In genomic region chr14:103002578-103003350, GRCh38 we compare ENCODE assay signal across 21 cellular contexts. TPM values are rescaled to one million over a fixed set of nuclear protein-coding genes. Genes with fewer than 3 reads are reported as not detected.
DNase-seq lines count a peak whose midpoint lies in the region; ATAC-seq, FAIRE-seq and TF ChIP-seq lines count a peak whose summit lies in the region.
"Had no signal": no experiment of that assay in that cellular context is flagged by ENCODE, and none has a peak within 500 bp of the region (broad histone marks: within the 10 kb centered on the region; RNA-seq: fewer than 3 reads in every experiment).

No MANE protein-coding gene starts in this region.

- 0 out of 2 replicates have a peak, but pooled peaks have one; percentile 4 for TF ChIP-seq RAD21 in GM12878 (IDR thresholded peaks at IDR 0.05; ENCODE audit: insufficient read depth, low read depth, low read length)

- SMC1A ChIA-PET in GM12878 (lab: Charles Lee; ENCODE audit: uncharacterized antibody, unreplicated experiment) = interaction anchor here (1.2 to 1.3 kb wide), 2 partner anchors 35 to 308 kb away, joined by 3 read pairs; no protein-coding TSS in a partner anchor

- no peak overlapping the region for H3K9ac ChIP-seq in GM12878 (ENCODE audit: control insufficient read depth, insufficient read depth, low read length)

- H3K27me3 ChIP-seq in MG63 (no peaks in the 10 kb centered on the region), GM12878 (replicated peaks in 1 of 2; ENCODE audit: control insufficient read depth in 2 of 2, insufficient read depth in 2 of 2, low read length in 1 of 2) (no peaks in the 10 kb centered on the region)
- H3K27me3 ChIP-seq: heart left ventricle, Peyer's patch, uterus had no signal

- FAIRE-seq in GM12878 (lab: Jason Lieb, UNC) = no peak

- H3K4me3 ChIP-seq in GM12875 (ENCODE audit: low read depth, low read length) (no peak overlapping the region), MG63 (no peak overlapping the region), GM12878 (no peak overlapping the region)
- H3K4me3 ChIP-seq: heart left ventricle, Peyer's patch, SK-N-MC, uterus had no signal

- no peaks in the 10 kb centered on the region for H3K9me3 ChIP-seq in MG63
- H3K9me3 ChIP-seq in GM12878 (replicated peaks; ENCODE audit: control insufficient read depth, insufficient read depth, low read length) = no peaks in the 10 kb centered on the region
- H3K9me3 ChIP-seq: heart left ventricle, Peyer's patch, uterus had no signal

- H3K36me3 ChIP-seq in MG63 = peaks cover 12% of the 10 kb centered on the region
- peaks cover 3 to 19% of the 10 kb centered on the region in 2 experiments; a peak in 3 of 4 replicates for H3K36me3 ChIP-seq in GM12878 (ENCODE audit: control insufficient read depth in 2 of 2, insufficient read depth in 2 of 2, low read length in 1 of 2)
- H3K36me3 ChIP-seq: uterus had no signal

- DNase-seq in MG63 = peak; percentile 7
- no peak for DNase-seq in GM12878 (ENCODE audit: low read depth, low spot score)
- DNase-seq in posterior vena cava (ENCODE audit: low spot score) = peak; percentile 73
- DNase-seq in ACHN = no peak
- DNase-seq: activated CD4-positive, alpha-beta T cell treated with anti-CD3 and anti-CD28 coated beads, Interleukin-2, amount 10 ng/mL, durations not matched to agents 24 days and 14 days; activated CD8-positive, alpha-beta memory T cell treated with anti-CD3 and anti-CD28 coated beads, Interleukin-2, amount 50 U/mL, for 48 hours; activated gamma-delta T cell treated with Interleukin-2 at 50 U/mL for 16 hours; central memory CD4-positive, alpha-beta T cell; effector CD4-positive, alpha-beta T cell; mesendoderm; naive thymus-derived CD8-positive, alpha-beta T cell; NCI-H1436 treated with DMSO at 0.1 percent for 48 hours; NCI-H774; uterus had no signal

- no peak overlapping the region for H3K27ac ChIP-seq in GM12878 (ENCODE audit: control insufficient read depth, insufficient read depth)
- H3K27ac ChIP-seq: heart left ventricle, Peyer's patch, SK-N-MC, uterus had no signal

- TF ChIP-seq POLR2A in GM12878 (IDR thresholded peaks at IDR 0.05; ENCODE audit: low read depth, low read length) = no peak

- ATAC-seq in GM12878 (no peak), HG03045 (IDR thresholded peaks at IDR 0.05; ENCODE audit: unreplicated experiment) (no peak), HG02973 (IDR thresholded peaks at IDR 0.05; ENCODE audit: unreplicated experiment) (no peak), HG02970 (IDR thresholded peaks at IDR 0.05; ENCODE audit: low FRiP score, unreplicated experiment) (no peak)
- ATAC-seq: heart left ventricle; naive thymus-derived CD8-positive, alpha-beta T cell had no signal

- H2AFZ ChIP-seq in GM12878 (ENCODE audit: control insufficient read depth, low read depth, low read length) = no peak overlapping the region

- CTCF ChIA-PET in GM12878 (lab: Yijun Ruan, JAX) = interaction anchor here (2.5 kb wide), 1 partner anchor 308 kb away, joined by 13 read pairs; no protein-coding TSS in a partner anchor

- no peak overlapping the region for H3K4me2 ChIP-seq in GM12878 (ENCODE audit: control insufficient read depth, insufficient read depth)

- TF ChIP-seq CTCF in GM12875 (IDR thresholded peaks at IDR 0.05; ENCODE audit: borderline replicate concordance, insufficient read depth, low read depth, low read length) (0 out of 2 replicates have a peak, but pooled peaks have one; percentile 9), GM12878 (IDR thresholded peaks at IDR 0.05 in 2 of 3, conservative IDR thresholded peaks at IDR 0.05 in 1 of 3; ENCODE audit: control insufficient read depth in 2 of 3, extremely low read depth in 1 of 3, insufficient read depth in 1 of 3, low read depth in 3 of 3, low read length in 3 of 3) (peak in 1 of 3 experiments; percentile 4; a peak in 1 of 6 replicates)

- H3K4me1 ChIP-seq in GM12878 (ENCODE audit: control insufficient read depth, insufficient read depth, low read length) = peaks cover 10% of the 10 kb centered on the region
- H3K4me1 ChIP-seq: uterus had no signal

- no peaks in the 10 kb centered on the region for H4K20me1 ChIP-seq in GM12878 (ENCODE audit: control insufficient read depth, insufficient read depth)

- in situ Hi-C loops in GM12878 (cut with MboI) = no loop called here
- in situ Hi-C loops in ACHN (cut with HindIII; ENCODE audit: low pct_ligation_motif_present, low pct_unique_long_range_greater_than_20kb, low sequenced_read_pairs) = no loop called here

- no peak for TF ChIP-seq EP300 in GM12878 (IDR thresholded peaks at IDR 0.05; ENCODE audit: borderline replicate concordance in 1 of 2, control insufficient read depth in 1 of 2, low read depth in 2 of 2, low read length in 2 of 2)

- POLR2A ChIA-PET in GM12878 (lab: Charles Lee) = interaction anchor here (0.5 kb wide), 1 partner anchor 11 kb away, joined by 3 read pairs; no protein-coding TSS in a partner anchor

- no peaks in the 10 kb centered on the region for H3K79me2 ChIP-seq in GM12878 (ENCODE audit: control insufficient read depth, insufficient read depth, low read length)

- intact Hi-C loops in GM12878 (cut with micrococcal nuclease; ENCODE audit: unreplicated experiment) (no loop called here), posterior vena cava (cut with DNase I) (no loop called here)

- 69% methylated on average over 22 of the region's 22 CpGs for WGBS in GM12878 (ENCODE audit: insufficient coverage, insufficient replicate concordance, low lambda C conversion rate, missing lambda C conversion rate)

- RAD21 ChIA-PET in GM12878 (lab: Charles Lee; ENCODE audit: unreplicated experiment) = no interaction called here

- BruUV-seq in GM12878 (replicated peaks; lab: Mats Ljungman, UMichigan) = no TSS peak

TF ChIP-seq in GM12878, 131 proteins besides CTCF, POLR2A, EP300 and RAD21:
- TF ChIP-seq IKZF2 (IDR thresholded peaks at IDR 0.05) (no peak), NFXL1 (IDR thresholded peaks at IDR 0.05; ENCODE audit: borderline replicate concordance) (no peak), ZNF274 (IDR thresholded peaks at IDR 0.05; ENCODE audit: insufficient read depth, insufficient read length) (no peak)

RNA-seq across cellular contexts. Expression of gene CDC42BPB, which starts 54.6 kb away (rescaled TPM):
- 8.3 and 11.7 TPM in 2 replicates for total RNA-seq in MG63 (2014; rRNA removed; shearing (Covaris generic); ENCODE audit: low replicate concordance)
- 103 and 127 TPM in 2 replicates for total RNA-seq in GM12878 (2013; cell fraction: nucleolus; rRNA removed)
- total RNA-seq in GM12878 (2014; rRNA removed) (15.3 and 19.9 TPM in 2 replicates), GM12878 (2014; rRNA removed; fragmentation: Illumina TruSeq; extraction: Trizol) (10.0 and 10.7 TPM in 2 replicates), GM12878 (2021) (20.3 and 22.0 TPM in 2 replicates), posterior vena cava (10 to 100 TPM; 81.1 to 89.3 TPM)
- polyA plus RNA-seq in GM12878 (2011; ENCODE audit: low read depth) = 9.3 TPM
- polyA plus RNA-seq in GM12878 (2011; rRNA removed) (17.4 and 22.1 TPM in 2 replicates), GM12878 (2014; fragmentation: Illumina TruSeq; extraction: Trizol) (8.4 and 15.9 TPM in 2 replicates), GM12878 (2014; fragmentation: Nextera tagmentation; extraction: Ambion mirVana) (under 1 TPM; 0.42 to 0.46 TPM), GM12878 (2014; rRNA removed) (18.3 and 23.6 TPM in 2 replicates), GM12878 (2016; fragmentation: Nextera tagmentation; extraction: Ambion mirVana) (1 to 10 TPM in 1 of 2 experiments, under 1 TPM in 1; 0.82 to 1.7 TPM)
- polyA plus RNA-seq in GM12878 (2011; cell fraction: cytosol; rRNA removed) = 23.8 and 26.2 TPM in 2 replicates
- 61.2 and 90.5 TPM in 2 replicates for polyA plus RNA-seq in GM12878 (2011; cell fraction: nucleus; rRNA removed)
- 12.2 and 14.2 TPM in 2 replicates for polyA plus RNA-seq in GM12878 (2012)
- polyA minus RNA-seq in GM12878 (2011; rRNA and poly(A)+ RNA removed) = 44.8 and 46.7 TPM in 2 replicates
- polyA minus RNA-seq in GM12878 (2011; cell fraction: cytosol; rRNA and poly(A)+ RNA removed) = 14.2 and 15.8 TPM in 2 replicates
- 20.3 and 38.5 TPM in 2 replicates for polyA minus RNA-seq in GM12878 (2011; cell fraction: nucleus; rRNA and poly(A)+ RNA removed)

Comparison
In these comparisons a context has a peak if more than half of its experiments do, and no peak if none do; other contexts are left out.
1. DNase-seq: peak in MG63 (single experiment) and posterior vena cava (single experiment); none in GM12878 (single experiment) and ACHN (single experiment).